ENCODE assay signal across 7 cellular contexts in genomic region chr19:48896191-48896720, GRCh38. TPM values are rescaled to one million over a fixed set of nuclear protein-coding genes. Genes with fewer than 3 reads are reported as not detected.
A peak's percentile ranks its signal among the peaks of the same experiment; 100 is the strongest.
DNase-seq lines count a peak whose midpoint lies in the region; ATAC-seq and TF ChIP-seq lines count a peak whose summit lies in the region.
"Had no signal": no experiment of that assay in that cellular context is flagged by ENCODE, and none has a peak within 500 bp of the region (broad histone marks: within the 10 kb centered on the region; RNA-seq: fewer than 3 reads in every experiment).

No MANE protein-coding gene starts in this region.

- peaks cover 0 to 3% (median 0%) of the 10 kb centered on the region in 7 donors for H3K9me3 Mint-ChIP-seq in CD4-positive, CD25-positive, alpha-beta regulatory T cell

- H3K4me1 Mint-ChIP-seq in CD4-positive, CD25-positive, alpha-beta regulatory T cell, result peaks cover 0 to 36% (median 11%) of the 10 kb centered on the region in 4 donors

- no peak for TF ChIP-seq POLR2A in lower leg skin (IDR thresholded peaks at IDR 0.05)

- H3K27me3 ChIP-seq in CD4-positive, CD25-positive, alpha-beta regulatory T cell (ENCODE audit: control insufficient read depth, insufficient read depth, low read length), result peaks cover 10% of the 10 kb centered on the region

- no peak for ATAC-seq in CD4-positive, CD25-positive, alpha-beta regulatory T cell (ENCODE audit: low read depth in 2 of 2)
- ATAC-seq in HG03342 (IDR thresholded peaks at IDR 0.05; ENCODE audit: unreplicated experiment) (no peak), GM18868 (IDR thresholded peaks at IDR 0.05; ENCODE audit: unreplicated experiment) (no peak)

- H3K27me3 Mint-ChIP-seq in CD4-positive, CD25-positive, alpha-beta regulatory T cell, result peaks cover 48% of the 10 kb centered on the region

- peaks cover 19% of the 10 kb centered on the region for H3K4me1 ChIP-seq in CD4-positive, CD25-positive, alpha-beta regulatory T cell (ENCODE audit: control insufficient read depth, insufficient read depth, low read length, poor library complexity, severe bottlenecking)

- no peak overlapping the region for H3K27ac ChIP-seq in CD4-positive, CD25-positive, alpha-beta regulatory T cell (ENCODE audit: insufficient read depth, low read length, poor library complexity, severe bottlenecking)

- no peaks in the 10 kb centered on the region for H3K9me3 ChIP-seq in CD4-positive, CD25-positive, alpha-beta regulatory T cell (ENCODE audit: control insufficient read depth in 2 of 2, low read length in 2 of 2)

- H3K27ac Mint-ChIP-seq in CD4-positive, CD25-positive, alpha-beta regulatory T cell, result peak overlapping the region; percentile 12 to 96 (median 81)

- H3K36me3 ChIP-seq in CD4-positive, CD25-positive, alpha-beta regulatory T cell (ENCODE audit: control insufficient read depth, insufficient read depth, low read length), result no peaks in the 10 kb centered on the region

- no peak overlapping the region for H3K4me3 ChIP-seq in CD4-positive, CD25-positive, alpha-beta regulatory T cell (ENCODE audit: low read depth, low read length)
- H3K4me3 ChIP-seq in lower leg skin (ENCODE audit: low read depth, poor library complexity, severe bottlenecking), result no peak overlapping the region

- TF ChIP-seq CTCF in lower leg skin (IDR thresholded peaks at IDR 0.05), result no peak

- peak overlapping the region; percentile 43 to 75 (median 64) for H3K4me3 Mint-ChIP-seq in CD4-positive, CD25-positive, alpha-beta regulatory T cell

- peaks cover 4% of the 10 kb centered on the region for H3K36me3 Mint-ChIP-seq in CD4-positive, CD25-positive, alpha-beta regulatory T cell

- intact Hi-C loops in lower leg skin (cut with DNase I; ENCODE audit: low total_unique reads), result no loop called here

- peak in 2 of 3 donors; percentile 36 to 47 for DNase-seq in CD4-positive, CD25-positive, alpha-beta regulatory T cell
- peak; percentile 34 for DNase-seq in activated naive CD4-positive, alpha-beta T cell treated with Interleukin-2 at 50 U/mL for 16 hours
- DNase-seq in lower leg skin (ENCODE audit: low spot score in 2 of 2) (peak; percentile 46 to 91), ACHN (no peak)

- in situ Hi-C loops in ACHN (cut with HindIII; ENCODE audit: low pct_ligation_motif_present, low pct_unique_long_range_greater_than_20kb, low sequenced_read_pairs), result no loop called here

- 23 to 34% methylated on average over 25 of the region's 25 CpGs for WGBS in lower leg skin, 2 donors

RNA-seq across cellular contexts. Expression of gene TULP2, which starts 2.3 kb away (rescaled TPM):
- total RNA-seq in CD4-positive, CD25-positive, alpha-beta regulatory T cell, result not detected
- polyA plus RNA-seq in CD4-positive, CD25-positive, alpha-beta regulatory T cell, result not detected
- total RNA-seq in lower leg skin, result not detected
- total RNA-seq: bronchial epithelial cell had no signal

RNA-seq across cellular contexts. Expression of gene NUCB1, which starts 3.9 kb away (rescaled TPM):
- 133 TPM for total RNA-seq in CD4-positive, CD25-positive, alpha-beta regulatory T cell
- polyA plus RNA-seq in CD4-positive, CD25-positive, alpha-beta regulatory T cell, result 10 to 100 TPM; 72.8 to 99.3 (median 86.4) TPM
- total RNA-seq in lower leg skin, result 100 to 1,000 TPM; 162 to 269 (median 189) TPM

RNA-seq across cellular contexts. Expression of gene PPP1R15A, which starts 24.0 kb away (rescaled TPM):
- total RNA-seq in CD4-positive, CD25-positive, alpha-beta regulatory T cell, result 840 TPM
- 10 to 100 TPM; 39.1 to 65.6 (median 52.4) TPM for polyA plus RNA-seq in CD4-positive, CD25-positive, alpha-beta regulatory T cell
- 100 to 1,000 TPM in 1 of 4 donors, 10 to 100 TPM in 3; 91.6 to 152 (median 97.5) TPM for total RNA-seq in lower leg skin

RNA-seq across cellular contexts. Expression of gene PLEKHA4, which starts 27.8 kb away (rescaled TPM):
- total RNA-seq in CD4-positive, CD25-positive, alpha-beta regulatory T cell, result 2.8 TPM
- 1 to 10 TPM in 3 of 4 donors, under 1 TPM in 1; 0.84 to 4.6 (median 1.7) TPM for polyA plus RNA-seq in CD4-positive, CD25-positive, alpha-beta regulatory T cell
- total RNA-seq in lower leg skin, result 1 to 10 TPM; 2.9 to 7.2 (median 6.3) TPM

RNA-seq across cellular contexts. Expression of gene DHDH, which starts 37.2 kb away (rescaled TPM):
- total RNA-seq in CD4-positive, CD25-positive, alpha-beta regulatory T cell, result not detected
- 1 to 10 TPM in 2 of 4 donors, under 1 TPM in 2; 0.68 to 2.4 (median 1.1) TPM for polyA plus RNA-seq in CD4-positive, CD25-positive, alpha-beta regulatory T cell
- not detected for total RNA-seq in lower leg skin
